ENCODE assay signal across 8 cellular contexts in genomic region chr5:181222630-181223040, GRCh38. TPM values are rescaled to one million over a fixed set of nuclear protein-coding genes. Genes with fewer than 3 reads are reported as not detected.
DNase-seq lines count a peak whose midpoint lies in the region; ATAC-seq and TF ChIP-seq lines count a peak whose summit lies in the region.

No MANE protein-coding gene starts in this region.

- peak overlapping the region; percentile 93 to 99 (median 97) for H3K4me3 Mint-ChIP-seq in brain

- H3K27ac Mint-ChIP-seq in brain, result peak overlapping the region; percentile 98 to 100 (median 99)

- H3K27me3 Mint-ChIP-seq in brain, result peaks cover 24% of the 10 kb centered on the region

- peaks cover 3% of the 10 kb centered on the region for H3K36me3 Mint-ChIP-seq in brain

- DNase-seq in AG10803 (ENCODE audit: low read depth), result no peak
- peak; percentile 62 for DNase-seq in medulla oblongata (ENCODE audit: extremely low spot score)
- DNase-seq in cerebellar nuclear complex (lab: John Stamatoyannopoulos, UW), result no peak
- no peak for DNase-seq in stimulated activated CD4-positive, alpha-beta T cell treated with anti-CD3 and anti-CD28 coated beads, Interleukin-15, amount 100 ng/mL, for 24 hours

- TF ChIP-seq CTCF in AG10803 (conservative IDR thresholded peaks at IDR 0.05; ENCODE audit: low read length), result no peak
- TF ChIP-seq CTCF in brain (conservative IDR thresholded peaks at IDR 0.05), result peak; percentile 18 to 46

- H3K9me3 Mint-ChIP-seq in brain, result peaks cover 0 to 20% (median 0%) of the 10 kb centered on the region in 5 experiments

- H3K4me1 Mint-ChIP-seq in brain, result peaks cover 63% of the 10 kb centered on the region

- peak overlapping the region; percentile 99 for H3K4me3 ChIP-seq in AG10803 (ENCODE audit: low read length)

- ATAC-seq in HG03354 (IDR thresholded peaks at IDR 0.05; ENCODE audit: poor library complexity, severe bottlenecking, unreplicated experiment) (peak; percentile 8), GM18909 (IDR thresholded peaks at IDR 0.05; ENCODE audit: poor library complexity, unreplicated experiment) (no peak), HG02610 (IDR thresholded peaks at IDR 0.05; ENCODE audit: unreplicated experiment) (no peak)

RNA-seq across cellular contexts. Expression of gene TRIM41, which starts 0.4 kb away (rescaled TPM):
- 33.0 TPM for polyA plus RNA-seq in brain (ENCODE audit: insufficient read depth, low read depth, low replicate concordance)

RNA-seq across cellular contexts. Expression of gene TRIM7, which starts 17.6 kb away (rescaled TPM):
- polyA plus RNA-seq in brain (ENCODE audit: insufficient read depth, low read depth, low replicate concordance), result 0.22 TPM

RNA-seq across cellular contexts. Expression of gene RACK1, which starts 21.1 kb away (rescaled TPM):
- 2,812 TPM for polyA plus RNA-seq in brain (ENCODE audit: insufficient read depth, low read depth, low replicate concordance)

RNA-seq across cellular contexts. Expression of gene TRIM52, which starts 38.3 kb away (rescaled TPM):
- polyA plus RNA-seq in brain (ENCODE audit: insufficient read depth, low read depth, low replicate concordance), result 3.1 TPM
